Comparison of ENCODE assay signal across 18 cellular contexts in genomic region chr11:81197396-81197795, GRCh38.
A peak's percentile ranks its signal among the peaks of the same experiment; 100 is the strongest.
DNase-seq lines count a peak whose midpoint lies in the region; TF ChIP-seq lines count a peak whose summit lies in the region.
"Had no signal": no experiment of that assay in that cellular context is flagged by ENCODE, and none has a peak within 500 bp of the region (broad histone marks: within the 10 kb centered on the region; RNA-seq: fewer than 3 reads in every experiment).

No MANE protein-coding gene starts in this region.

- peak; percentile 16; the same call in 1 of the 2 replicates for TF ChIP-seq CTCF in OCI-LY3 (IDR thresholded peaks at IDR 0.05; ENCODE audit: low read depth, low read length)

- H3K27ac ChIP-seq in OCI-LY3 (ENCODE audit: low read length), result no peak overlapping the region
- H3K27ac ChIP-seq: BLaER1 treated with 17β-estradiol and CSF1 and Interleukin-3, amounts not matched to agents 10 nM and 100 nM; HL-60 had no signal

- H3K36me3 Mint-ChIP-seq in activated CD4-positive, alpha-beta T cell treated with anti-CD3 and anti-CD28 coated beads, Interleukin-2, amount 10 ng/mL, durations not matched to agents 24 days and 14 days (ENCODE audit: low read depth), result no peaks in the 10 kb centered on the region
- H3K36me3 Mint-ChIP-seq: CD4-positive, CD25-positive, alpha-beta regulatory T cell had no signal

- DNase-seq in Daoy (ENCODE audit: low read depth), result peak; percentile 1
- peak; percentile 3 for DNase-seq in amniotic epithelial cell (ENCODE audit: low read depth)
- DNase-seq in iPS DF 19.7 (ENCODE audit: low read depth, low spot score), result peak; percentile 12
- DNase-seq in activated CD4-positive, alpha-beta T cell treated with anti-CD3 and anti-CD28 coated beads, Interleukin-2, amount 10 ng/mL, durations not matched to agents 24 days and 14 days, result no peak
- no peak for DNase-seq in foreskin melanocyte
- no peak for DNase-seq in GM19240 (ENCODE audit: insufficient read length, low spot score)
- DNase-seq: 8988T; ACHN; Calu3; CD4-positive, CD25-positive, alpha-beta regulatory T cell; DMS 273 treated with DMSO at 0.1 percent for 48 hours; GOT3; HCEC 1CT had no signal

- no peaks in the 10 kb centered on the region for H3K27me3 Mint-ChIP-seq in activated CD4-positive, alpha-beta T cell treated with anti-CD3 and anti-CD28 coated beads, Interleukin-2, amount 10 ng/mL, durations not matched to agents 24 days and 14 days
- H3K27me3 Mint-ChIP-seq: CD4-positive, CD25-positive, alpha-beta regulatory T cell; IgD-negative memory B cell had no signal

- H4K20me1 ChIP-seq in OCI-LY3 (ENCODE audit: insufficient read depth, low read length), result no peaks in the 10 kb centered on the region
- H4K20me1 ChIP-seq: BLaER1 treated with 17β-estradiol and CSF1 and Interleukin-3, amounts not matched to agents 10 nM and 100 nM had no signal

- H2AFZ ChIP-seq in OCI-LY3 (ENCODE audit: low read depth, low read length), result no peak overlapping the region

- no peak overlapping the region for H3K4me3 Mint-ChIP-seq in activated CD4-positive, alpha-beta T cell treated with anti-CD3 and anti-CD28 coated beads, Interleukin-2, amount 10 ng/mL, durations not matched to agents 24 days and 14 days
- H3K4me3 Mint-ChIP-seq: CD4-positive, CD25-positive, alpha-beta regulatory T cell; IgD-negative memory B cell had no signal

- no peaks in the 10 kb centered on the region for H3K27me3 ChIP-seq in OCI-LY3 (ENCODE audit: low read depth, low read length)
- H3K27me3 ChIP-seq: BLaER1 treated with 17β-estradiol and CSF1 and Interleukin-3, amounts not matched to agents 10 nM and 100 nM had no signal

- H3K4me2 ChIP-seq in OCI-LY3 (ENCODE audit: low read length), result no peak overlapping the region
- H3K4me2 ChIP-seq: BLaER1 treated with 17β-estradiol and CSF1 and Interleukin-3, amounts not matched to agents 10 nM and 100 nM had no signal

- no peak overlapping the region for H3K4me3 ChIP-seq in OCI-LY3 (ENCODE audit: low read length)
- H3K4me3 ChIP-seq: BLaER1 treated with 17β-estradiol and CSF1 and Interleukin-3, amounts not matched to agents 10 nM and 100 nM; GM12878 had no signal

- H3K9me3 ChIP-seq in OCI-LY3 (ENCODE audit: insufficient read depth, low read length), result no peaks in the 10 kb centered on the region; the same call in 1 of the 2 replicates

- no peaks in the 10 kb centered on the region for H3K9me3 Mint-ChIP-seq in activated CD4-positive, alpha-beta T cell treated with anti-CD3 and anti-CD28 coated beads, Interleukin-2, amount 10 ng/mL, durations not matched to agents 24 days and 14 days

- intact Hi-C loops in activated CD4-positive, alpha-beta T cell treated with anti-CD3 and anti-CD28 coated beads, Interleukin-2, amount 10 ng/mL, durations not matched to agents 24 days and 14 days (cut with micrococcal nuclease), result no loop called here

- no peaks in the 10 kb centered on the region for H3K79me2 ChIP-seq in OCI-LY3 (ENCODE audit: low read length)

- no peak overlapping the region for H3K27ac Mint-ChIP-seq in activated CD4-positive, alpha-beta T cell treated with anti-CD3 and anti-CD28 coated beads, Interleukin-2, amount 10 ng/mL, durations not matched to agents 24 days and 14 days
- H3K27ac Mint-ChIP-seq: CD4-positive, CD25-positive, alpha-beta regulatory T cell; IgD-negative memory B cell had no signal

- H3K36me3 ChIP-seq in OCI-LY3 (replicated peaks; ENCODE audit: low read depth, low read length), result no peaks in the 10 kb centered on the region
- H3K36me3 ChIP-seq: BLaER1 treated with 17β-estradiol and CSF1 and Interleukin-3, amounts not matched to agents 10 nM and 100 nM had no signal

- peaks cover 33% of the 10 kb centered on the region for H3K4me1 ChIP-seq in OCI-LY3 (ENCODE audit: low read length)
- H3K4me1 ChIP-seq: BLaER1 treated with 17β-estradiol and CSF1 and Interleukin-3, amounts not matched to agents 10 nM and 100 nM had no signal

- H3K9ac ChIP-seq in OCI-LY3 (ENCODE audit: low read length), result no peak overlapping the region
- H3K9ac ChIP-seq: BLaER1 treated with 17β-estradiol and CSF1 and Interleukin-3, amounts not matched to agents 10 nM and 100 nM had no signal

- H3K4me1 Mint-ChIP-seq in activated CD4-positive, alpha-beta T cell treated with anti-CD3 and anti-CD28 coated beads, Interleukin-2, amount 10 ng/mL, durations not matched to agents 24 days and 14 days, result no peaks in the 10 kb centered on the region
- H3K4me1 Mint-ChIP-seq: CD4-positive, CD25-positive, alpha-beta regulatory T cell had no signal

Comparison
In these comparisons a context has a peak if more than half of its experiments do, and no peak if none do; other contexts are left out.
1. DNase-seq: peak in Daoy (single experiment), amniotic epithelial cell (single experiment) and iPS DF 19.7 (single experiment); none in activated CD4-positive, alpha-beta T cell treated with anti-CD3 and anti-CD28 coated beads, Interleukin-2, amount 10 ng/mL, durations not matched to agents 24 days and 14 days (single experiment), foreskin melanocyte (single experiment) and GM19240 (single experiment).